In genomic region chr3:42336103-42336502, GRCh38 we compare ENCODE assay signal across 19 cellular contexts.
"Had no signal": no experiment of that assay in that cellular context is flagged by ENCODE, and none has a peak within 500 bp of the region (broad histone marks: within the 10 kb centered on the region; RNA-seq: fewer than 3 reads in every experiment).

No MANE protein-coding gene starts in this region.

- H3K4me3 ChIP-seq: coronary artery, esophagus squamous epithelium, heart left ventricle, neural progenitor cell, ovary, right atrium auricular region, testis, tibial nerve, upper lobe of right lung, vagina had no signal

- H3K9ac ChIP-seq: neural progenitor cell had no signal

- H3K27ac ChIP-seq: coronary artery, esophagus squamous epithelium, heart left ventricle, neural progenitor cell, ovary, right atrium auricular region, testis, tibial nerve, upper lobe of right lung, vagina had no signal

- H3K27me3 ChIP-seq: neural progenitor cell, ovary, right atrium auricular region, testis, tibial nerve, vagina had no signal

- H3K4me1 ChIP-seq: esophagus squamous epithelium, heart left ventricle, neural progenitor cell, right atrium auricular region, testis, tibial nerve, upper lobe of right lung, vagina had no signal

- H2AFZ ChIP-seq: neural progenitor cell had no signal

- H3K4me2 ChIP-seq: neural progenitor cell had no signal

- ATAC-seq: heart left ventricle; natural killer cell treated with Interleukin-12 subunit alpha and Interleukin-12 subunit beta and Interleukin-15 and Interleukin-18, amount 100 ng/mL, for 72 hours; stimulated activated naive B cell treated with anti-CD40 and anti-IgM and Interleukin-4, amounts not matched to agents 10 μg/mL and 1 μg/mL and 100 μg/mL, for 72 hours; stimulated activated naive CD8-positive, alpha-beta T cell treated with anti-CD3 and anti-CD28 coated beads, Interleukin-15, amount 100 ng/mL, for 72 hours; upper lobe of right lung had no signal

- H3K9me3 ChIP-seq: esophagus squamous epithelium, heart left ventricle, ovary, right atrium auricular region, testis, upper lobe of right lung, vagina had no signal

- H3K36me3 ChIP-seq: esophagus squamous epithelium, heart left ventricle, neural progenitor cell, ovary, right atrium auricular region, tibial nerve, upper lobe of right lung, vagina had no signal

- DNase-seq: effector CD8-positive, alpha-beta T cell; esophagus squamous epithelium; heart left ventricle; hippocampal formation; kidney glomerular epithelial cell; nucleus accumbens; ovary; stimulated activated CD4-positive, alpha-beta T cell treated with anti-CD3 and anti-CD28 coated beads, Interleukin-2, amount 100 ng/mL, for 24 hours; stimulated activated CD4-positive, alpha-beta T cell treated with anti-CD3 and anti-CD28 coated beads, Interleukin-4, amount 100 ng/mL, for 4 hours; stimulated activated naive B cell treated with anti-CD40 and anti-IgM and Interleukin-4, amounts not matched to agents 10 μg/mL and 1 μg/mL and 100 μg/mL, for 72 hours; stimulated activated naive CD8-positive, alpha-beta T cell treated with anti-CD3 and anti-CD28 coated beads, Interleukin-15, amount 100 ng/mL, for 72 hours; testis; upper lobe of right lung had no signal
